ENCODE assay signal across 8 cellular contexts in the genomic region with DNA sequence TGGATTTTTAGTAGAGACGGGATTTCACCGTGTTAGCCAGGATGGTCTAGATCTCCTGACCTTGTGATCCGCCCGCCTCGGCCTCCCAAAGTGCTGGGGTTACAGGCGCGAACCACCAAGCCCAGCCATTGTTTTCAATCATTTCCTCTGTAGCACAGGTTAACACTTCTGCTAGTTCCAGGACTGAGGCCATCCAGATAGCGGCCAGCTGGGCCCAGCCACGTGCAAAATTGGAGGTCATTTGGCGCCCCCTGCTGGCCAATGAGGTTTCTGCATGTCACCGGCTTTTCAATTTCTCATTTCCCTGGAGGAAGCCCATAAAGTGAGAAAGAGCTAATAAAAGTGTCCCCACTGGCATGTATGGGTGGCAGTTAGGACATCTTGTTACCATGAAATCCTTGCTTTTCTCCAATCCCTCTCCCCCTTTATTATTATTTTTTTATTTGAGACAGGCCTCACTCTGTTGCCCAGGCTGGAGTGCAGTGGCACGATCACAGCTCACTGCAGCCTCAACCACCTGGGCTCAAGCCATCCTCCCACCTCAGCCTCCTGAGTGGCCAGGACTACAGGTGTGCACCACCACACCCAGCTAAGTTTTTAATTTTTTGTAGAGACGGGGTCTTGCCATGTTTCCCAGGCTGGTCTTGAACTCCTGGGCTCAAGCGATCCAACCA. TPM values are rescaled to one million over a fixed set of nuclear protein-coding genes. Genes with fewer than 3 reads are reported as not detected.
DNase-seq lines count a peak whose midpoint lies in the region; TF ChIP-seq lines count a peak whose summit lies in the region.
"Not testable (repeated sequence)": the region's sequence is repeated elsewhere in the genome, so short reads cannot be mapped to it uniquely, and the experiment has no call there.

No MANE protein-coding gene starts in this region.

- not testable (repeated sequence) for H3K9me3 Mint-ChIP-seq in Calu3 (ENCODE audit: low read depth, unreplicated experiment); nephron progenitor cell

- not testable (repeated sequence) for H3K36me3 ChIP-seq in HAP-1 (replicated peaks)

- BruUV-seq in Calu3 (replicated peaks; lab: Mats Ljungman, UMichigan), result not testable (repeated sequence)

- peaks cover 24% of the 10 kb centered on the region for H3K27me3 ChIP-seq in HAP-1 (ENCODE audit: low read depth)

- DNase-seq in Calu3 (peak; percentile 86), HAP-1 (ENCODE audit: low spot score in 2 of 2) (peak; percentile 68 to 88), NCI-H187 treated with DMSO at 0.1 percent for 48 hours (lab: John Stamatoyannopoulos, UW) (peak; percentile 3), SW480 (ENCODE audit: low spot score) (peak; percentile 72), fibroblast of villous mesenchyme (ENCODE audit: low read depth) (peak; percentile 80), nephron progenitor cell (peak; percentile 91)
- peak; percentile 72 to 78 (median 74) for DNase-seq in activated naive CD4-positive, alpha-beta T cell (lab: John Stamatoyannopoulos, UW)
- DNase-seq in stimulated activated CD8-positive, alpha-beta memory T cell treated with anti-CD3 and anti-CD28 coated beads, Interleukin-7, amount 100 ng/mL, for 48 hours (ENCODE audit: extremely low read depth in 1 of 2, low read depth in 1 of 2), result peak; percentile 37 to 43

- H3K36me3 Mint-ChIP-seq in Calu3 (ENCODE audit: insufficient read depth, unreplicated experiment); nephron progenitor cell (ENCODE audit: low read depth): not testable (repeated sequence)

- intact Hi-C loops in Calu3 (cut with micrococcal nuclease; ENCODE audit: unreplicated experiment), result loop anchor here (1.0 to 5.0 kb wide), 4 partner anchors 63 to 643 kb away; no protein-coding TSS in a partner anchor

- TF ChIP-seq CTCF in Calu3 (IDR thresholded peaks at IDR 0.05; ENCODE audit: unreplicated experiment), result peak; percentile 86
- peak; percentile 76 for TF ChIP-seq CTCF in fibroblast of villous mesenchyme (IDR thresholded peaks at IDR 0.05; ENCODE audit: insufficient read depth, low read depth, low read length)
- TF ChIP-seq CTCF in nephron progenitor cell (IDR thresholded peaks at IDR 0.05), result peak; percentile 90

- H3K27ac Mint-ChIP-seq in Calu3 (ENCODE audit: unreplicated experiment); nephron progenitor cell: not testable (repeated sequence)

- not testable (repeated sequence) for H3K4me3 Mint-ChIP-seq in Calu3 (ENCODE audit: low read depth, unreplicated experiment); nephron progenitor cell

- peaks cover 34% of the 10 kb centered on the region for H3K27me3 Mint-ChIP-seq in Calu3 (ENCODE audit: unreplicated experiment)
- peaks cover 23% of the 10 kb centered on the region for H3K27me3 Mint-ChIP-seq in nephron progenitor cell (ENCODE audit: low read depth, poor library complexity)

- CTCF ChIA-PET in Calu3 (lab: Charles Lee), result interaction anchor here (0.6 to 2.2 kb wide), 15 partner anchors 10 to 642 kb away, joined by 3 to 22 read pairs (median 6); a partner anchor contains a TSS

- H3K9me3 ChIP-seq in HAP-1, result not testable (repeated sequence)

- H3K4me1 ChIP-seq in HAP-1, result not testable (repeated sequence)

- not testable (repeated sequence) for H3K4me3 ChIP-seq in HAP-1; fibroblast of villous mesenchyme (ENCODE audit: low read depth, low read length)

- H3K4me1 Mint-ChIP-seq in Calu3 (ENCODE audit: low read depth, unreplicated experiment) (peaks cover 12% of the 10 kb centered on the region), nephron progenitor cell (peaks cover 25% of the 10 kb centered on the region)

- in situ Hi-C loops in HAP-1 (cut with MboI; ENCODE audit: low sequenced_read_pairs), result loop anchor here (5.0 to 25.0 kb wide), 3 partner anchors 113 to 808 kb away; no protein-coding TSS in a partner anchor

RNA-seq across cellular contexts. Expression of a gene that starts 58.2 kb away (rescaled TPM):
- 50.2 and 60.1 TPM in 2 replicates for total RNA-seq in Calu3 (2022)
- 36.4 and 54.8 TPM in 2 replicates for total RNA-seq in fibroblast of villous mesenchyme

Comparison
In these comparisons a context has a peak if more than half of its experiments do, and no peak if none do; other contexts are left out.
1. DNase-seq: peak in every context shown above with its lines; median percentile 91 in nephron progenitor cell; 86 in Calu3; 80 in fibroblast of villous mesenchyme; 78 in HAP-1; 74 in activated naive CD4-positive, alpha-beta T cell; 72 in SW480; 40 in stimulated activated CD8-positive, alpha-beta memory T cell treated with anti-CD3 and anti-CD28 coated beads, Interleukin-7, amount 100 ng/mL, for 48 hours; 3 in NCI-H187 treated with DMSO at 0.1 percent for 48 hours.